9 cellular contexts compared by ENCODE assay signal in the genomic region with DNA sequence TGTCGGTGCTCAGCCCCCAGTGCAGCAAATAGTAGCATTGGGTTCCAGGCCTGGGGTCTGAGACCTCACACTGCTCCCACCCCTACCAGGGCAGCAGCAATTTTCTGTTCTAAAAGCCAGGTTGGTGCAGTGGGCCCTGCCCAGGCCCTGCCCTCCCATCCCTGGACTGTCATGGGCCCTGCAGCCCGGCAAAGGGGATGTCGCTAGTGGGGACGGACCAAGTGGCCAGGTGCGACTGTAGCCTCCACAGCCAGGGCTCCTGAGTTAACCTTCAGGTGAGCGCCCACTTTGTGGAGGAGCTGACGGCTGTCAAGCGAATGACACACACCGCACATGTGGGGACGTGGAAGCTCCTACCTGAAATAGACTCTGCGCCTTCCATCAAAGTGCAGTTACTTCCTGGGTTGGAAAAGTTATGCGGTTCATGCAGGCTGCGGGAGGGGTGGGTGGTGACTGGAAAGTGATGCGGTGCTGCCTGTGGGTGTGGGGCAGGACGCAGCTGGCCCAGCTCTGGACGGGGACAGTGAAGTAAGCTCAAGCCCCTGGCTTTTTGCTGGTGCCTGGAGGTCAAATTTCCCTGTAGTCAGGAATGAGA. TPM values are rescaled to one million over a fixed set of nuclear protein-coding genes. Genes with fewer than 3 reads are reported as not detected.
A peak's percentile ranks its signal among the peaks of the same experiment; 100 is the strongest.
DNase-seq lines count a peak whose midpoint lies in the region; ATAC-seq and TF ChIP-seq lines count a peak whose summit lies in the region.
"Had no signal": no experiment of that assay in that cellular context is flagged by ENCODE, and none has a peak within 500 bp of the region (broad histone marks: within the 10 kb centered on the region; RNA-seq: fewer than 3 reads in every experiment).

No MANE protein-coding gene starts in this region.

- H3K27ac ChIP-seq in SK-N-SH (ENCODE audit: low read depth in 2 of 2, low read length in 1 of 2) (no peak overlapping the region), aorta (ENCODE audit: low read depth in 1 of 2, low read length in 2 of 2) (no peak overlapping the region)

- H3K9me2 ChIP-seq in SK-N-SH = no peaks in the 10 kb centered on the region

- peaks cover 54% of the 10 kb centered on the region for H4K20me1 ChIP-seq in SK-N-SH (ENCODE audit: insufficient read depth)

- CTCF ChIA-PET in SK-N-SH (lab: Yijun Ruan, JAX) = interaction anchor here (0.7 to 4.8 kb wide), 6 partner anchors 10 to 597 kb away, joined by 3 to 18 read pairs (median 3); a partner anchor contains a TSS
- CTCF ChIA-PET in activated CD8-positive, alpha-beta T cell treated with anti-CD3 and anti-CD28 coated beads for 36 hours (lab: Charles Lee) = interaction anchor here (0.8 to 1.3 kb wide), 2 partner anchors 10 to 15 kb away, joined by 3 read pairs; no protein-coding TSS in a partner anchor

- TF ChIP-seq RAD21 in SK-N-SH (IDR thresholded peaks at IDR 0.05; ENCODE audit: low read length) = no peak

- H3K36me3 Mint-ChIP-seq in activated CD8-positive, alpha-beta T cell treated with anti-CD3 and anti-CD28 coated beads for 36 hours (ENCODE audit: low read depth) = peaks cover 2% of the 10 kb centered on the region

- no peak for TF ChIP-seq CTCF in SK-N-SH (IDR thresholded peaks at IDR 0.05)
- no peak for TF ChIP-seq CTCF in activated CD8-positive, alpha-beta T cell treated with anti-CD3 and anti-CD28 coated beads for 36 hours (IDR thresholded peaks at IDR 0.05)

- peaks cover 13 to 46% of the 10 kb centered on the region in 2 experiments for H3K4me1 ChIP-seq in SK-N-SH (ENCODE audit: control insufficient read depth in 1 of 2, insufficient read depth in 2 of 2, low read depth in 1 of 2, low read length in 1 of 2)
- H3K4me1 ChIP-seq in aorta (ENCODE audit: control insufficient read depth in 1 of 2, insufficient read depth in 2 of 2, low read length in 2 of 2) = no peaks in the 10 kb centered on the region

- DNase-seq in SK-N-SH (no peak), left ventricle myocardium superior (peak; percentile 19), aorta (no peak), DMS53 treated with DMSO at 0.1 percent for 48 hours (lab: John Stamatoyannopoulos, UW; ENCODE audit: unreplicated experiment) (no peak), NCI-H1436 treated with DMSO at 0.1 percent for 48 hours (lab: John Stamatoyannopoulos, UW) (no peak)
- DNase-seq in activated CD8-positive, alpha-beta T cell treated with anti-CD3 and anti-CD28 coated beads for 36 hours = peak; percentile 20
- no peak for DNase-seq in stimulated activated naive CD8-positive, alpha-beta T cell treated with anti-CD3 and anti-CD28 coated beads, Interleukin-15, amount 100 ng/mL, for 72 hours
- DNase-seq: 8988T had no signal

- H3F3A ChIP-seq in SK-N-SH (replicated peaks; ENCODE audit: insufficient read depth) = peaks cover 13% of the 10 kb centered on the region

- H3K27me3 ChIP-seq in SK-N-SH (ENCODE audit: insufficient read depth) (no peaks in the 10 kb centered on the region), aorta (ENCODE audit: control insufficient read depth in 1 of 2, insufficient read depth in 2 of 2, low read length in 1 of 2) (no peaks in the 10 kb centered on the region)

- peak overlapping the region; percentile 100 for H3K4me2 ChIP-seq in SK-N-SH

- 90% methylated on average over 14 of the region's 16 CpGs for WGBS in SK-N-SH (ENCODE audit: low lambda C conversion rate)
- WGBS in aorta, 2 donors = 81 to 84% methylated on average over 16 of the region's 16 CpGs

- ATAC-seq in SK-N-SH treated with all-trans-retinoic acid at 6 μM for 48 hours (no peak), left ventricle myocardium superior (no peak), aorta (ENCODE audit: low FRiP score) (no peak)
- no peak for ATAC-seq in activated CD8-positive, alpha-beta T cell treated with anti-CD3 and anti-CD28 coated beads for 36 hours
- ATAC-seq in stimulated activated naive CD8-positive, alpha-beta T cell treated with anti-CD3 and anti-CD28 coated beads, Interleukin-15, amount 100 ng/mL, for 72 hours = no peak

- H3K4me3 ChIP-seq in SK-N-SH (ENCODE audit: low read depth in 2 of 2, low read length in 1 of 2) (peak overlapping the region; percentile 87 to 91), aorta (ENCODE audit: low read length in 2 of 2) (peak overlapping the region in 1 of 2 donors; percentile 60)

- intact Hi-C loops in activated CD8-positive, alpha-beta T cell treated with anti-CD3 and anti-CD28 coated beads for 36 hours (cut with micrococcal nuclease) = no loop called here
- intact Hi-C loops in left ventricle myocardium superior (cut with micrococcal nuclease) = no loop called here
- intact Hi-C loops in aorta (cut with DNase I) = no loop called here

- H2AFZ ChIP-seq in SK-N-SH (ENCODE audit: low read depth) = no peak overlapping the region

- no peaks in the 10 kb centered on the region for H3K9me3 Mint-ChIP-seq in activated CD8-positive, alpha-beta T cell treated with anti-CD3 and anti-CD28 coated beads for 36 hours
- H3K9me3 Mint-ChIP-seq in stimulated activated naive CD8-positive, alpha-beta T cell treated with anti-CD3 and anti-CD28 coated beads, Interleukin-15, amount 100 ng/mL, for 72 hours = no peaks in the 10 kb centered on the region

- H3K4me3 Mint-ChIP-seq in activated CD8-positive, alpha-beta T cell treated with anti-CD3 and anti-CD28 coated beads for 36 hours = peak overlapping the region; percentile 79
- peak overlapping the region; percentile 80 to 85 for H3K4me3 Mint-ChIP-seq in stimulated activated naive CD8-positive, alpha-beta T cell treated with anti-CD3 and anti-CD28 coated beads, Interleukin-15, amount 100 ng/mL, for 72 hours

- H3K27me3 Mint-ChIP-seq in activated CD8-positive, alpha-beta T cell treated with anti-CD3 and anti-CD28 coated beads for 36 hours = no peaks in the 10 kb centered on the region
- no peaks in the 10 kb centered on the region for H3K27me3 Mint-ChIP-seq in stimulated activated naive CD8-positive, alpha-beta T cell treated with anti-CD3 and anti-CD28 coated beads, Interleukin-15, amount 100 ng/mL, for 72 hours

- H3K9me3 ChIP-seq in SK-N-SH (no peaks in the 10 kb centered on the region), aorta (ENCODE audit: control insufficient read depth, low read length) (no peaks in the 10 kb centered on the region)

- H3K9ac ChIP-seq in SK-N-SH = peak overlapping the region; percentile 85

- TF ChIP-seq EP300 in SK-N-SH (IDR thresholded peaks at IDR 0.05; ENCODE audit: borderline replicate concordance in 1 of 2, low read depth in 1 of 2, low read length in 1 of 2) = no peak

- H3K36me3 ChIP-seq in SK-N-SH (replicated peaks in 1 of 2; ENCODE audit: control insufficient read depth in 1 of 2, insufficient read depth in 2 of 2, low read length in 1 of 2) = peaks cover 3 to 12% of the 10 kb centered on the region in 2 experiments
- no peaks in the 10 kb centered on the region for H3K36me3 ChIP-seq in aorta (ENCODE audit: control insufficient read depth in 1 of 2, insufficient read depth in 2 of 2, low read length in 1 of 2)

- H3K79me2 ChIP-seq in SK-N-SH (ENCODE audit: insufficient read depth) = peaks cover 60% of the 10 kb centered on the region

- H3K4me1 Mint-ChIP-seq in activated CD8-positive, alpha-beta T cell treated with anti-CD3 and anti-CD28 coated beads for 36 hours (ENCODE audit: low read depth) = peaks cover 54% of the 10 kb centered on the region
- H3K4me1 Mint-ChIP-seq in stimulated activated naive CD8-positive, alpha-beta T cell treated with anti-CD3 and anti-CD28 coated beads, Interleukin-15, amount 100 ng/mL, for 72 hours = peaks cover 90% of the 10 kb centered on the region

- POLR2A ChIA-PET in SK-N-SH (lab: Yijun Ruan, JAX) = no interaction called here
- POLR2A ChIA-PET in activated CD8-positive, alpha-beta T cell treated with anti-CD3 and anti-CD28 coated beads for 36 hours (lab: Charles Lee) = interaction anchor here (0.9 kb wide), 1 partner anchor 15 kb away, joined by 3 read pairs; no protein-coding TSS in a partner anchor

- peak overlapping the region; percentile 48 for H3K27ac Mint-ChIP-seq in activated CD8-positive, alpha-beta T cell treated with anti-CD3 and anti-CD28 coated beads for 36 hours
- H3K27ac Mint-ChIP-seq in stimulated activated naive CD8-positive, alpha-beta T cell treated with anti-CD3 and anti-CD28 coated beads, Interleukin-15, amount 100 ng/mL, for 72 hours = peak overlapping the region; percentile 48 to 89

TF ChIP-seq in SK-N-SH, 30 proteins besides CTCF, POLR2A, EP300 and RAD21 (continues in another document):
- TF ChIP-seq, protein P1, sequence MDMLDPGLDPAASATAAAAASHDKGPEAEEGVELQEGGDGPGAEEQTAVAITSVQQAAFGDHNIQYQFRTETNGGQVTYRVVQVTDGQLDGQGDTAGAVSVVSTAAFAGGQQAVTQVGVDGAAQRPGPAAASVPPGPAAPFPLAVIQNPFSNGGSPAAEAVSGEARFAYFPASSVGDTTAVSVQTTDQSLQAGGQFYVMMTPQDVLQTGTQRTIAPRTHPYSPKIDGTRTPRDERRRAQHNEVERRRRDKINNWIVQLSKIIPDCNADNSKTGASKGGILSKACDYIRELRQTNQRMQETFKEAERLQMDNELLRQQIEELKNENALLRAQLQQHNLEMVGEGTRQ (IDR thresholded peaks at IDR 0.05; ENCODE audit: borderline replicate concordance, low read depth, low read length) = no peak
- no peak for TF ChIP-seq TAF1 (IDR thresholded peaks at IDR 0.05; ENCODE audit: borderline replicate concordance, low read depth, low read length)

TF ChIP-seq in SK-N-SH treated with all-trans-retinoic acid at 6 μM for 48 hours, 23 proteins besides CTCF, POLR2A, EP300 and RAD21 (continues in another document):
- TF ChIP-seq SNAI2 (CRISPR knock-in tag; IDR thresholded peaks at IDR 0.05) (no peak), TCF4 (CRISPR knock-in tag; IDR thresholded peaks at IDR 0.05; ENCODE audit: borderline replicate concordance) (no peak), OSR1 (CRISPR knock-in tag; IDR thresholded peaks at IDR 0.05) (no peak), ZFP30 (CRISPR knock-in tag; IDR thresholded peaks at IDR 0.05) (no peak), GLIS3 (CRISPR knock-in tag; IDR thresholded peaks at IDR 0.05) (no peak), ZNF8 (CRISPR knock-in tag; IDR thresholded peaks at IDR 0.05) (no peak), ZNF70 (CRISPR knock-in tag; IDR thresholded peaks at IDR 0.05) (no peak), ZFP3 (CRISPR knock-in tag; IDR thresholded peaks at IDR 0.05) (no peak), ISL1 (CRISPR knock-in tag; IDR thresholded peaks at IDR 0.05) (no peak)

RNA-seq across cellular contexts. Expression of a gene that starts 1.5 kb away (rescaled TPM):
- polyA plus RNA-seq in SK-N-SH (2012; rRNA removed) (20.1 and 32.5 TPM in 2 replicates), aorta (100 to 1,000 TPM in 1 of 2 donors, 10 to 100 TPM in 1; 31.9 to 185 TPM)
- polyA plus RNA-seq in SK-N-SH (2012; cell fraction: cytosol; rRNA removed) = 15.4 and 20.2 TPM in 2 replicates
- 97.9 and 115 TPM in 2 replicates for polyA plus RNA-seq in SK-N-SH (2012; cell fraction: nucleus; rRNA removed)
- 10 to 100 TPM; 61.5 to 65.0 TPM for total RNA-seq in activated CD8-positive, alpha-beta T cell treated with anti-CD3 and anti-CD28 coated beads for 36 hours
- total RNA-seq in left ventricle myocardium superior (30.4 TPM), aorta (100 to 1,000 TPM in 1 of 2 donors, 10 to 100 TPM in 1; 84.9 to 102 TPM)

RNA-seq across cellular contexts. Expression of a gene that starts 33.1 kb away (rescaled TPM):
- polyA plus RNA-seq in SK-N-SH (2012; rRNA removed) (11.8 and 14.3 TPM in 2 replicates), aorta (10 to 100 TPM; 25.0 to 80.2 TPM)
- polyA plus RNA-seq in SK-N-SH (2012; cell fraction: cytosol; rRNA removed) = 11.0 and 11.2 TPM in 2 replicates
- polyA plus RNA-seq in SK-N-SH (2012; cell fraction: nucleus; rRNA removed) = 44.6 and 48.8 TPM in 2 replicates
- total RNA-seq in activated CD8-positive, alpha-beta T cell treated with anti-CD3 and anti-CD28 coated beads for 36 hours = 1 to 10 TPM; 2.7 to 3.0 TPM
- total RNA-seq in left ventricle myocardium superior (226 TPM), aorta (10 to 100 TPM; 44.8 to 63.2 TPM)

Comparison
In these comparisons a context has a peak if more than half of its experiments do, and no peak if none do; other contexts are left out.
1. DNase-seq: peak in activated CD8-positive, alpha-beta T cell treated with anti-CD3 and anti-CD28 coated beads for 36 hours (single experiment) and left ventricle myocardium superior (single experiment); none in SK-N-SH (single experiment), stimulated activated naive CD8-positive, alpha-beta T cell treated with anti-CD3 and anti-CD28 coated beads, Interleukin-15, amount 100 ng/mL, for 72 hours (0 of 2), aorta (0 of 2), DMS53 treated with DMSO at 0.1 percent for 48 hours (single experiment) and NCI-H1436 treated with DMSO at 0.1 percent for 48 hours (single experiment).
2. RNA of a gene that starts 33.1 kb away (total RNA-seq): 226 TPM in left ventricle myocardium superior (single experiment) and 44.8 to 63.2 TPM in aorta; 2.7 to 3.0 TPM in activated CD8-positive, alpha-beta T cell treated with anti-CD3 and anti-CD28 coated beads for 36 hours; every median in the first group is over 10 times any median in the second.